In genomic region chr2:22273853-22274252, GRCh38 we compare ENCODE assay signal across 21 cellular contexts.
"Had no signal": no experiment of that assay in that cellular context is flagged by ENCODE, and none has a peak within 500 bp of the region (broad histone marks: within the 10 kb centered on the region; RNA-seq: fewer than 3 reads in every experiment).

No MANE protein-coding gene starts in this region.

- H3K4me1 Mint-ChIP-seq: activated CD4-positive, alpha-beta T cell treated with anti-CD3 and anti-CD28 coated beads, Interleukin-2, amount 10 ng/mL, durations not matched to agents 7 days and 5 days had no signal

- H3K36me3 ChIP-seq: brain microvascular endothelial cell, cardiac muscle cell, MG63 had no signal

- H3K4me3 Mint-ChIP-seq: activated CD4-positive, alpha-beta memory T cell treated with anti-CD3 and anti-CD28 coated beads for 36 hours; activated CD4-positive, alpha-beta T cell treated with anti-CD3 and anti-CD28 coated beads, Interleukin-2, amount 10 ng/mL, durations not matched to agents 7 days and 5 days; activated T-cell treated with anti-CD3 and anti-CD28 coated beads, Interleukin-2, amount 50 U/mL, for 4 hours; dendritic cell treated with granulocyte-macrophage colony-stimulating factor and Interleukin-4, amounts not matched to agents 40 ng/mL and 50 ng/mL, for 4 days had no signal

- H3K27ac ChIP-seq: brain microvascular endothelial cell, cardiac muscle cell, VCaP had no signal

- H3K27ac Mint-ChIP-seq: activated CD4-positive, alpha-beta memory T cell treated with anti-CD3 and anti-CD28 coated beads for 36 hours; activated CD4-positive, alpha-beta T cell treated with anti-CD3 and anti-CD28 coated beads, Interleukin-2, amount 10 ng/mL, durations not matched to agents 7 days and 5 days; activated naive CD4-positive, alpha-beta T cell treated with anti-CD3 and anti-CD28 coated beads, Interleukin-2, amount 50 U/mL, for 72 hours; dendritic cell treated with granulocyte-macrophage colony-stimulating factor and Interleukin-4, amounts not matched to agents 40 ng/mL and 50 ng/mL, for 4 days had no signal

- H3K36me3 Mint-ChIP-seq: activated CD4-positive, alpha-beta memory T cell treated with anti-CD3 and anti-CD28 coated beads for 36 hours; activated naive CD4-positive, alpha-beta T cell treated with anti-CD3 and anti-CD28 coated beads, Interleukin-2, amount 50 U/mL, for 72 hours had no signal

- H3K9me3 Mint-ChIP-seq: activated CD4-positive, alpha-beta T cell treated with anti-CD3 and anti-CD28 coated beads, Interleukin-2, amount 10 ng/mL, durations not matched to agents 7 days and 5 days had no signal

- H3K4me3 ChIP-seq: cardiac muscle cell, MG63 had no signal

- DNase-seq: activated CD4-positive, alpha-beta memory T cell treated with anti-CD3 and anti-CD28 coated beads for 36 hours; activated CD4-positive, alpha-beta T cell treated with anti-CD3 and anti-CD28 coated beads, Interleukin-2, amount 10 ng/mL, durations not matched to agents 7 days and 5 days; activated CD4-positive, CD25-positive, alpha-beta regulatory T cell; activated CD8-positive, alpha-beta memory T cell treated with anti-CD3 and anti-CD28 coated beads for 24 hours; activated effector memory CD4-positive, alpha-beta T cell treated with anti-CD3 and anti-CD28 coated beads, Interleukin-2, amount 50 U/mL, for 16 hours; activated naive CD4-positive, alpha-beta T cell treated with Interleukin-2 at 50 U/mL for 16 hours; activated T-cell treated with anti-CD3 and anti-CD28 coated beads, Interleukin-2, amount 50 U/mL, for 4 hours; brain microvascular endothelial cell; MG63; NCI-H1105 treated with DMSO at 0.1 percent for 48 hours; NCI-H1436 treated with DMSO at 0.1 percent for 48 hours; NCI-H1930; NCI-H2107; NCI-H226; NCI-H526; NCI-H774; SIG-M5 had no signal

- H3K27me3 ChIP-seq: brain microvascular endothelial cell, cardiac muscle cell, MG63 had no signal

- H3K27me3 Mint-ChIP-seq: activated CD4-positive, alpha-beta memory T cell treated with anti-CD3 and anti-CD28 coated beads for 36 hours; activated CD4-positive, alpha-beta T cell treated with anti-CD3 and anti-CD28 coated beads, Interleukin-2, amount 10 ng/mL, durations not matched to agents 7 days and 5 days had no signal

- ATAC-seq: activated naive CD4-positive, alpha-beta T cell treated with anti-CD3 and anti-CD28 coated beads, Interleukin-2, amount 50 U/mL, for 72 hours; activated T-cell treated with anti-CD3 and anti-CD28 coated beads, Interleukin-2, amount 50 U/mL, for 4 hours had no signal
